Comparison of ENCODE assay signal across 17 cellular contexts in genomic region chr3:192862408-192863385, GRCh38. TPM values are rescaled to one million over a fixed set of nuclear protein-coding genes. Genes with fewer than 3 reads are reported as not detected.
DNase-seq lines count a peak whose midpoint lies in the region; ATAC-seq and TF ChIP-seq lines count a peak whose summit lies in the region.
"Had no signal": no experiment of that assay in that cellular context is flagged by ENCODE, and none has a peak within 500 bp of the region (broad histone marks: within the 10 kb centered on the region; RNA-seq: fewer than 3 reads in every experiment).

No MANE protein-coding gene starts in this region.

- peaks cover 0 to 5% (median 0%) of the 10 kb centered on the region in 11 donors for H3K9me3 ChIP-seq in heart right ventricle
- H3K9me3 ChIP-seq in smooth muscle cell (replicated peaks; ENCODE audit: low read depth) = no peaks in the 10 kb centered on the region
- H3K9me3 ChIP-seq: A549, Caco-2 had no signal

- TF ChIP-seq CTCF in heart right ventricle (IDR thresholded peaks at IDR 0.05) = no peak
- no peak for TF ChIP-seq CTCF in epithelial cell of esophagus (IDR thresholded peaks at IDR 0.05; ENCODE audit: insufficient read depth, low read depth, low read length, missing control alignments)
- TF ChIP-seq CTCF in smooth muscle cell (IDR thresholded peaks at IDR 0.05; ENCODE audit: borderline replicate concordance, insufficient read depth, poor library complexity, severe bottlenecking) = no peak

- H3K36me3 ChIP-seq in heart right ventricle = no peaks in the 10 kb centered on the region
- H3K36me3 ChIP-seq in smooth muscle cell (ENCODE audit: low read depth) = no peaks in the 10 kb centered on the region

- H3K9ac ChIP-seq in smooth muscle cell (ENCODE audit: low read depth) = no peak overlapping the region

- no peak overlapping the region for H3K4me2 ChIP-seq in smooth muscle cell
- H3K4me2 ChIP-seq: A549 had no signal

- 95 to 97% methylated on average over 9 of the region's 9 CpGs for WGBS in heart right ventricle, 2 donors
- 87% methylated on average over 9 of the region's 9 CpGs for WGBS in smooth muscle cell (ENCODE audit: low lambda C conversion rate)

- no peak overlapping the region for H2AFZ ChIP-seq in smooth muscle cell (ENCODE audit: low read depth)

- peaks cover 30% of the 10 kb centered on the region for H3K79me2 ChIP-seq in smooth muscle cell (ENCODE audit: low read depth)

- intact Hi-C loops in Right ventricle myocardium inferior (cut with DNase I) (no loop called here), heart right ventricle (cut with DNase I) (loop anchor here in 2 of 10 donors (10.0 kb wide), 1 partner anchor 52 kb away; the partner anchor contains the start of gene MB21D2 (in 2 of the 2))

- no peak for DNase-seq in Right ventricle myocardium inferior (ENCODE audit: missing footprints)
- no peak for DNase-seq in heart right ventricle
- peak; percentile 44 for DNase-seq in MV-4-11 (lab: John Stamatoyannopoulos, UW)
- DNase-seq in epithelial cell of esophagus (ENCODE audit: low read depth) = peak; percentile 50
- DNase-seq in smooth muscle cell (lab: John Stamatoyannopoulos, UW; ENCODE audit: unreplicated experiment) = no peak
- no peak for DNase-seq in SKM-1 treated with dmso at 0.1 percent for 144 hours (lab: John Stamatoyannopoulos, UW; ENCODE audit: unreplicated experiment)
- no peak for DNase-seq in NCI-H82 (lab: John Stamatoyannopoulos, UW)
- DNase-seq in D341Med (ENCODE audit: low spot score) = no peak
- DNase-seq: Caco-2, NCI-H1105, NCI-H187, NCI-H446 treated with DMSO at 0.1 percent for 48 hours, NCI-H748 treated with DMSO at 0.1 percent for 48 hours, SIG-M5 had no signal

- peaks cover 14% of the 10 kb centered on the region for H4K20me1 ChIP-seq in smooth muscle cell (ENCODE audit: low read depth)

- H3K27me3 ChIP-seq in heart right ventricle = no peaks in the 10 kb centered on the region
- no peaks in the 10 kb centered on the region for H3K27me3 ChIP-seq in smooth muscle cell (ENCODE audit: low read depth)

- H3K27ac ChIP-seq in heart right ventricle (no peak overlapping the region), smooth muscle cell (ENCODE audit: low read depth) (peak overlapping the region; percentile 23)
- H3K27ac ChIP-seq: A549, C4-2B had no signal

- peaks cover 0 to 51% (median 22%) of the 10 kb centered on the region in 9 donors for H3K4me1 ChIP-seq in heart right ventricle
- no peaks in the 10 kb centered on the region for H3K4me1 ChIP-seq in smooth muscle cell (ENCODE audit: low read depth)
- H3K4me1 ChIP-seq: A549 had no signal

- H3F3A ChIP-seq in smooth muscle cell (ENCODE audit: low read depth) = no peaks in the 10 kb centered on the region

- H3K4me3 ChIP-seq in heart right ventricle (no peak overlapping the region), epithelial cell of esophagus (ENCODE audit: low read length) (no peak overlapping the region), smooth muscle cell (no peak overlapping the region)
- H3K4me3 ChIP-seq: A549 had no signal

- ATAC-seq in Right ventricle myocardium inferior (peak; percentile 32), heart right ventricle (no peak)
- ATAC-seq: A549 had no signal

RNA-seq across cellular contexts. Expression of gene MB21D2, which starts 55.0 kb away (rescaled TPM):
- total RNA-seq in Right ventricle myocardium inferior (2.1 TPM), heart right ventricle (1 to 10 TPM; 1.6 to 4.4 (median 3.5) TPM), smooth muscle cell (16.9 and 17.1 TPM in 2 replicates)
- polyA plus RNA-seq in heart right ventricle (1 to 10 TPM in 1 of 2 donors, under 1 TPM in 1; 0.80 to 2.1 TPM), smooth muscle cell (5.2 and 7.1 TPM in 2 replicates)
- polyA plus RNA-seq: IgD-negative memory B cell had no signal

Comparison
In these comparisons a context has a peak if more than half of its experiments do, and no peak if none do; other contexts are left out.
1. DNase-seq: peak in MV-4-11 (single experiment) and epithelial cell of esophagus (single experiment); none in Right ventricle myocardium inferior (single experiment), heart right ventricle (0 of 2), smooth muscle cell (single experiment), SKM-1 treated with dmso at 0.1 percent for 144 hours (single experiment), NCI-H82 (single experiment) and D341Med (single experiment).